18 cellular contexts compared by ENCODE assay signal in genomic region chr1:15272782-15273127, GRCh38. TPM values are rescaled to one million over a fixed set of nuclear protein-coding genes. Genes with fewer than 3 reads are reported as not detected.
DNase-seq lines count a peak whose midpoint lies in the region; ATAC-seq and TF ChIP-seq lines count a peak whose summit lies in the region.
"Had no signal": no experiment of that assay in that cellular context is flagged by ENCODE, and none has a peak within 500 bp of the region (broad histone marks: within the 10 kb centered on the region; RNA-seq: fewer than 3 reads in every experiment).

No MANE protein-coding gene starts in this region.

- TF ChIP-seq CTCF in HCT116 (IDR thresholded peaks at IDR 0.05 in 2 of 3, conservative IDR thresholded peaks at IDR 0.05 in 1 of 3; ENCODE audit: borderline replicate concordance in 1 of 3, insufficient read depth in 1 of 3, low read depth in 2 of 3, low read length in 2 of 3), result no peak
- TF ChIP-seq CTCF in OCI-LY3 (IDR thresholded peaks at IDR 0.05; ENCODE audit: low read depth, low read length), result no peak
- TF ChIP-seq CTCF in coronary artery (IDR thresholded peaks at IDR 0.05), result peak; percentile 10
- peak in 2 of 3 donors; percentile 0 to 44 for TF ChIP-seq CTCF in ovary (IDR thresholded peaks at IDR 0.05)

- H4K20me1 ChIP-seq in HCT116 (ENCODE audit: insufficient read depth) (no peaks in the 10 kb centered on the region), OCI-LY3 (ENCODE audit: insufficient read depth, low read length) (no peaks in the 10 kb centered on the region)

- no peak overlapping the region for H3K4me3 ChIP-seq in HCT116 (replicated peaks in 1 of 2; ENCODE audit: low read depth in 1 of 2, low read length in 2 of 2)
- H3K4me3 ChIP-seq in OCI-LY3 (ENCODE audit: low read length), result no peak overlapping the region
- no peak overlapping the region for H3K4me3 ChIP-seq in coronary artery
- no peak overlapping the region for H3K4me3 ChIP-seq in ovary
- H3K4me3 ChIP-seq: esophagus muscularis mucosa, gastroesophageal sphincter, SJSA1, stomach, transverse colon had no signal

- H3K9me3 ChIP-seq in HCT116 (ENCODE audit: control insufficient read depth in 1 of 2, insufficient read depth in 1 of 2, low read depth in 1 of 2, low read length in 2 of 2) (no peaks in the 10 kb centered on the region), OCI-LY3 (ENCODE audit: insufficient read depth, low read length) (no peaks in the 10 kb centered on the region), ovary (no peaks in the 10 kb centered on the region)
- H3K9me3 ChIP-seq: esophagus muscularis mucosa, gastroesophageal sphincter, SJSA1, spleen, stomach, transverse colon had no signal

- H3K4me2 ChIP-seq in HCT116 (ENCODE audit: low read length) (peak overlapping the region; percentile 67), OCI-LY3 (ENCODE audit: low read length) (peak overlapping the region; percentile 29)

- H3K9me2 ChIP-seq in HCT116 (ENCODE audit: insufficient read depth), result no peaks in the 10 kb centered on the region

- H3K36me3 ChIP-seq in HCT116 (ENCODE audit: control insufficient read depth in 1 of 2, insufficient read depth in 2 of 2, low read length in 2 of 2) (no peaks in the 10 kb centered on the region), OCI-LY3 (replicated peaks; ENCODE audit: low read depth, low read length) (no peaks in the 10 kb centered on the region), ovary (no peaks in the 10 kb centered on the region)
- H3K36me3 ChIP-seq: esophagus muscularis mucosa, gastroesophageal sphincter, SJSA1, spleen, stomach, transverse colon had no signal

- TF ChIP-seq POLR2A in HCT116 (IDR thresholded peaks at IDR 0.05; ENCODE audit: borderline replicate concordance, extremely low read depth, insufficient read depth, insufficient read length) (no peak), ovary (IDR thresholded peaks at IDR 0.05) (no peak)

- POLR2A ChIA-PET in HCT116 (lab: Charles Lee), result no interaction called here

- H3K27me3 ChIP-seq in HCT116 (ENCODE audit: insufficient read depth, low read length) (no peaks in the 10 kb centered on the region), OCI-LY3 (ENCODE audit: low read depth, low read length) (peaks cover 21% of the 10 kb centered on the region), ovary (no peaks in the 10 kb centered on the region)
- H3K27me3 ChIP-seq: esophagus muscularis mucosa, gastroesophageal sphincter, SJSA1, transverse colon had no signal

- BruUV-seq in HCT116 (replicated peaks; lab: Mats Ljungman, UMichigan), result no TSS peak

- H3K27ac ChIP-seq in HCT116 (ENCODE audit: low read depth, low read length) (no peak overlapping the region), OCI-LY3 (ENCODE audit: low read length) (no peak overlapping the region), coronary artery (no peak overlapping the region), ovary (no peak overlapping the region)
- H3K27ac ChIP-seq: esophagus muscularis mucosa, gastroesophageal sphincter, SJSA1, spleen, stomach had no signal

- CTCF ChIA-PET in HCT116 (lab: Charles Lee), result interaction anchor here (1.0 to 3.5 kb wide), 5 partner anchors 11 to 161 kb away, joined by 3 to 31 read pairs (median 6); no protein-coding TSS in a partner anchor

- WGBS in ovary, 3 donors, result 29 to 39% (median 32%) methylated on average over 7 of the region's 7 CpGs

- RAD21 ChIA-PET in HCT116 (lab: Charles Lee; ENCODE audit: low non-redundant PET in 1 of 2, low total read pairs in 2 of 2, uncharacterized antibody in 2 of 2, unreplicated experiment in 2 of 2), result interaction anchor here (0.9 to 2.0 kb wide), 2 partner anchors 144 kb away, joined by 3 to 15 read pairs; no protein-coding TSS in a partner anchor

- TF ChIP-seq RAD21 in HCT116 (IDR thresholded peaks at IDR 0.05; ENCODE audit: low read depth), result no peak

- no peak for TF ChIP-seq EP300 in ovary (IDR thresholded peaks at IDR 0.05)

- no peaks in the 10 kb centered on the region for H3K79me2 ChIP-seq in HCT116 (ENCODE audit: insufficient read depth, low read length)
- no peaks in the 10 kb centered on the region for H3K79me2 ChIP-seq in OCI-LY3 (ENCODE audit: low read length)

- DNase-seq in HCT116 (ENCODE audit: low read depth, low spot score) (no peak), coronary artery (ENCODE audit: low spot score) (no peak), ovary (no peak), SW 1271 (lab: John Stamatoyannopoulos, UW) (no peak), LoVo (ENCODE audit: low spot score) (no peak)
- DNase-seq: activated naive CD4-positive, alpha-beta T cell; activated T-cell treated with anti-CD3 and anti-CD28 coated beads, Interleukin-2, amount 50 U/mL, for 1 hour; effector CD4-positive, alpha-beta T cell; spleen had no signal

- intact Hi-C loops in HCT116 (cut with micrococcal nuclease) (loop anchor here (1.0 kb wide), 3 partner anchors 118 to 144 kb away; no protein-coding TSS in a partner anchor), ovary (cut with DNase I) (loop anchor here (2.0 to 10.0 kb wide), 4 partner anchors 120 to 348 kb away; partner anchors contain the start of gene TMEM51 (in 4 of the 4))

- H3K9ac ChIP-seq in HCT116 (ENCODE audit: low read length), result no peak overlapping the region
- no peak overlapping the region for H3K9ac ChIP-seq in OCI-LY3 (ENCODE audit: low read length)

- peak; percentile 41 for ATAC-seq in HCT116
- no peak for ATAC-seq in HG02970 (IDR thresholded peaks at IDR 0.05; ENCODE audit: low FRiP score, unreplicated experiment)

- H2AFZ ChIP-seq in HCT116 (ENCODE audit: low read depth, low read length, poor library complexity, severe bottlenecking), result no peak overlapping the region
- no peak overlapping the region for H2AFZ ChIP-seq in OCI-LY3 (ENCODE audit: low read depth, low read length)

- H3K4me1 ChIP-seq in HCT116 (ENCODE audit: control insufficient read depth in 1 of 2, insufficient read depth in 2 of 2, low read length in 2 of 2), result peaks cover 0 to 13% of the 10 kb centered on the region in 2 experiments; a peak in 2 of 4 replicates
- no peaks in the 10 kb centered on the region for H3K4me1 ChIP-seq in OCI-LY3 (ENCODE audit: low read length)
- H3K4me1 ChIP-seq in ovary (ENCODE audit: insufficient read depth), result peaks cover 1% of the 10 kb centered on the region

TF ChIP-seq in HCT116, 20 proteins besides CTCF, POLR2A, EP300 and RAD21:
- TF ChIP-seq SIN3A (IDR thresholded peaks at IDR 0.05; ENCODE audit: low read depth) (no peak), MAX (IDR thresholded peaks at IDR 0.05) (no peak), ZFX (IDR thresholded peaks at IDR 0.05) (no peak), POLR2AphosphoS5 (IDR thresholded peaks at IDR 0.05; ENCODE audit: low read depth, low read length) (no peak), SRF (IDR thresholded peaks at IDR 0.05; ENCODE audit: low read depth) (no peak; the same call in 1 of the 2 replicates), REST (IDR thresholded peaks at IDR 0.05; ENCODE audit: low read depth) (no peak), CBX3 (IDR thresholded peaks at IDR 0.05; ENCODE audit: low read depth) (no peak)

RNA-seq across cellular contexts. Expression of gene FHAD1, which starts 25.7 kb away (rescaled TPM):
- total RNA-seq in HCT116 (2021; ENCODE audit: unreplicated experiment), result 3.5 TPM
- 3.0 and 4.6 TPM in 2 replicates for polyA plus RNA-seq in HCT116 (2012)
- total RNA-seq in ovary, result 10 to 100 TPM in 1 of 7 donors, 1 to 10 TPM in 4, under 1 TPM in 2; 0.53 to 23.0 (median 2.3) TPM
- polyA plus RNA-seq in ovary, result under 1 TPM; 0.40 to 0.65 TPM
- total RNA-seq: activated CD4-positive, alpha-beta memory T cell treated with anti-CD3 and anti-CD28 coated beads for 36 hours; OCI-LY7 had no signal

Comparison
In these comparisons a context has a peak if more than half of its experiments do, and no peak if none do; other contexts are left out.
1. CTCF ChIP-seq: peak in coronary artery (single experiment) and ovary (2 of 3); none in HCT116 (0 of 3) and OCI-LY3 (single experiment).